19 cellular contexts compared by ENCODE assay signal in the genomic region with DNA sequence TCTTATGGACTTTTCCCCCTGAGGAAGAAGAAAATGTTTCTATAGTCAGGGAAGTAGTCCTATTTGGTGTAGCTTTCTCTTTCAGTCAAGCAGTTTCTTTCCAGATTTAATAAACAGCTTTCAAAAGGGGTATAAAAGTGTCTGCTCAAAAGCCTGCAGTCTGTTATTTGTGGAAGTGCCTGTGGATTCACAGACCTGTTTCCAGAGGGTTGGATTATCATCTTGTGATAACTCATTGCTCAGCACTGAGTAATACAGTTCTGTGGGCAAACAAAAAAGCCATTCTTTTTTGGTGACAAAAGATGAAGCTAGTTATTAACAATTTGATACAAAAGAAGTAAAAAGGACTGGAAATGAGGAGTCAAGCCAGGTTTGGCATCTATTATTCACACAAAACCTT.
A peak's percentile ranks its signal among the peaks of the same experiment; 100 is the strongest.
DNase-seq lines count a peak whose midpoint lies in the region; ATAC-seq and TF ChIP-seq lines count a peak whose summit lies in the region.
"Had no signal": no experiment of that assay in that cellular context is flagged by ENCODE, and none has a peak within 500 bp of the region (broad histone marks: within the 10 kb centered on the region; RNA-seq: fewer than 3 reads in every experiment).

No MANE protein-coding gene starts in this region.

- no peaks in the 10 kb centered on the region for H3K27me3 ChIP-seq in mesendoderm (ENCODE audit: insufficient read depth, low read length, poor library complexity)

- no peak overlapping the region for H3K4me2 ChIP-seq in mesendoderm (ENCODE audit: low read length)

- TF ChIP-seq CTCF in fibroblast of pulmonary artery (IDR thresholded peaks at IDR 0.05; ENCODE audit: low read length, missing control alignments): no peak

- H3K27ac ChIP-seq in mesendoderm (ENCODE audit: low read depth, low read length): no peak overlapping the region
- H3K27ac ChIP-seq: parathyroid adenoma, VCaP had no signal

- no peak overlapping the region for H2BK15ac ChIP-seq in mesendoderm (replicated peaks; ENCODE audit: low read depth)

- H3K23ac ChIP-seq in mesendoderm (ENCODE audit: low read length): no peak overlapping the region

- no peaks in the 10 kb centered on the region for H3K36me3 Mint-ChIP-seq in T-helper 17 cell (ENCODE audit: low read depth)
- H3K36me3 Mint-ChIP-seq: CD14-positive monocyte had no signal

- H3K18ac ChIP-seq in mesendoderm (ENCODE audit: low read length): no peak overlapping the region

- no peaks in the 10 kb centered on the region for H3K79me2 ChIP-seq in mesendoderm (ENCODE audit: control insufficient read depth, insufficient read depth, low read length)
- H3K79me2 ChIP-seq: parathyroid adenoma had no signal

- intact Hi-C loops in head of caudate nucleus (cut with DNase I): no loop called here

- no peak overlapping the region for H4K5ac ChIP-seq in mesendoderm (ENCODE audit: low read length)

- no peaks in the 10 kb centered on the region for H3K79me1 ChIP-seq in mesendoderm (ENCODE audit: low read length)

- no peak for ATAC-seq in T-helper 17 cell

- H3K4me3 Mint-ChIP-seq in T-helper 17 cell: no peak overlapping the region
- H3K4me3 Mint-ChIP-seq: CD14-positive monocyte; endodermal cell; stimulated activated naive CD8-positive, alpha-beta T cell treated with anti-CD3 and anti-CD28 coated beads, Interleukin-15, Interleukin-2, amounts not matched to agents 100 ng/mL and 50 ng/mL, for 24 hours had no signal

- no peak overlapping the region for H3K27ac Mint-ChIP-seq in T-helper 17 cell
- H3K27ac Mint-ChIP-seq: CD14-positive monocyte; endodermal cell; stimulated activated naive CD8-positive, alpha-beta T cell treated with anti-CD3 and anti-CD28 coated beads, Interleukin-15, Interleukin-2, amounts not matched to agents 100 ng/mL and 50 ng/mL, for 24 hours had no signal

- no peaks in the 10 kb centered on the region for H3K4me1 ChIP-seq in mesendoderm (ENCODE audit: control insufficient read depth, low read depth, low read length)
- H3K4me1 ChIP-seq: parathyroid adenoma had no signal

- no peak overlapping the region for H3K4ac ChIP-seq in mesendoderm (ENCODE audit: low read depth, low read length)

- no peak overlapping the region for H3K56ac ChIP-seq in mesendoderm (ENCODE audit: low read length)

- H2BK120ac ChIP-seq in mesendoderm (ENCODE audit: low read depth, low read length): no peak overlapping the region

- H3K9me3 ChIP-seq in T-helper 17 cell (ENCODE audit: control insufficient read depth, low read length, poor library complexity, severe bottlenecking): no peaks in the 10 kb centered on the region

- H3K4me3 ChIP-seq in fibroblast of pulmonary artery (replicated peaks; ENCODE audit: low read depth, low read length) (no peak overlapping the region), mesendoderm (ENCODE audit: low read length) (no peak overlapping the region)

- no peak overlapping the region for H4K8ac ChIP-seq in mesendoderm (ENCODE audit: low read depth, low read length)

- no peak overlapping the region for H3K9ac ChIP-seq in mesendoderm (ENCODE audit: low read length)
- H3K9ac ChIP-seq: parathyroid adenoma had no signal

- no peaks in the 10 kb centered on the region for H3K4me1 Mint-ChIP-seq in T-helper 17 cell
- H3K4me1 Mint-ChIP-seq: CD14-positive monocyte, endodermal cell had no signal

- DNase-seq in ELR (ENCODE audit: low read depth): peak; percentile 65
- peak; percentile 46 for DNase-seq in NCI-H69 (lab: John Stamatoyannopoulos, UW)
- DNase-seq in fibroblast of pulmonary artery (ENCODE audit: low read depth): peak; percentile 10
- peak; percentile 31 for DNase-seq in retina
- no peak for DNase-seq in putamen (ENCODE audit: low spot score)
- no peak for DNase-seq in T-helper 17 cell
- DNase-seq in mesendoderm: no peak
- DNase-seq in head of caudate nucleus: no peak
- DNase-seq: endodermal cell; glutamatergic neuron; islet precursor cell; KG1; NCI-H524; OCI-M1; stimulated activated CD4-positive, alpha-beta T cell treated with anti-CD3 and anti-CD28 coated beads, Interleukin-12 subunit alpha, Interleukin-12 subunit beta, amount 100 ng/mL, for 4 hours had no signal

- H2BK5ac ChIP-seq in mesendoderm (ENCODE audit: low read length): no peak overlapping the region

- H3K27me3 Mint-ChIP-seq in T-helper 17 cell: no peaks in the 10 kb centered on the region
- H3K27me3 Mint-ChIP-seq: stimulated activated naive CD8-positive, alpha-beta T cell treated with anti-CD3 and anti-CD28 coated beads, Interleukin-15, Interleukin-2, amounts not matched to agents 100 ng/mL and 50 ng/mL, for 24 hours had no signal

- H3K36me3 ChIP-seq in mesendoderm (ENCODE audit: control insufficient read depth, insufficient read depth, low read length): no peaks in the 10 kb centered on the region

- no peak overlapping the region for H2AK5ac ChIP-seq in mesendoderm (ENCODE audit: low read length)

Comparison
In these comparisons a context has a peak if more than half of its experiments do, and no peak if none do; other contexts are left out.
1. DNase-seq: peak in ELR (single experiment), NCI-H69 (single experiment), fibroblast of pulmonary artery (single experiment) and retina (single experiment); none in putamen (single experiment), T-helper 17 cell (0 of 3), mesendoderm (single experiment) and head of caudate nucleus (0 of 42).